Comparison of ENCODE assay signal across 29 cellular contexts in genomic region chrX:150514462-150514861, GRCh38. TPM values are rescaled to one million over a fixed set of nuclear protein-coding genes. Genes with fewer than 3 reads are reported as not detected.
DNase-seq lines count a peak whose midpoint lies in the region; ATAC-seq, FAIRE-seq and TF ChIP-seq lines count a peak whose summit lies in the region.
"Had no signal": no experiment of that assay in that cellular context is flagged by ENCODE, and none has a peak within 500 bp of the region (broad histone marks: within the 10 kb centered on the region; RNA-seq: fewer than 3 reads in every experiment).

No MANE protein-coding gene starts in this region.

- no peaks in the 10 kb centered on the region for H3K9me3 Mint-ChIP-seq in astrocyte (ENCODE audit: unreplicated experiment)
- H3K9me3 Mint-ChIP-seq: CD14-positive monocyte; CD4-positive, alpha-beta memory T cell; CD8-positive, alpha-beta memory T cell had no signal

- no peaks in the 10 kb centered on the region for H3K27me3 ChIP-seq in right cardiac atrium (ENCODE audit: control insufficient read depth, insufficient read depth)
- no peaks in the 10 kb centered on the region for H3K27me3 ChIP-seq in astrocyte (ENCODE audit: insufficient read depth, low read length)
- peaks cover 0 to 7% (median 0%) of the 10 kb centered on the region in 7 donors for H3K27me3 ChIP-seq in spleen (replicated peaks in 1 of 7)
- H3K27me3 ChIP-seq in ovary, result no peaks in the 10 kb centered on the region

- no peak for TF ChIP-seq EP300 in ovary (IDR thresholded peaks at IDR 0.05)

- H3K4me1 Mint-ChIP-seq in astrocyte (ENCODE audit: low read depth, unreplicated experiment), result peaks cover 2% of the 10 kb centered on the region
- H3K4me1 Mint-ChIP-seq: B cell; CD14-positive monocyte; CD4-positive, alpha-beta memory T cell; CD4-positive, CD25-positive, alpha-beta regulatory T cell; CD8-positive, alpha-beta memory T cell had no signal

- TF ChIP-seq POLR2A in spleen (IDR thresholded peaks at IDR 0.05) (no peak), ovary (IDR thresholded peaks at IDR 0.05) (no peak)

- TF ChIP-seq CTCF in astrocyte (IDR thresholded peaks at IDR 0.05; ENCODE audit: insufficient read depth, low read depth, low read length) (no peak), spleen (IDR thresholded peaks at IDR 0.05 in 8 of 11, conservative IDR thresholded peaks at IDR 0.05 in 3 of 11) (no peak), ovary (IDR thresholded peaks at IDR 0.05) (no peak)

- H3K27ac ChIP-seq in right cardiac atrium (ENCODE audit: low read length), result no peak overlapping the region
- H3K27ac ChIP-seq in astrocyte (ENCODE audit: low read depth, low read length), result no peak overlapping the region
- H3K27ac ChIP-seq in spleen, result peak overlapping the region in 1 of 8 donors; percentile 18
- H3K27ac ChIP-seq in ovary, result peak overlapping the region in 1 of 2 donors; percentile 9
- H3K27ac ChIP-seq: 22Rv1, A549 had no signal

- DNase-seq in right cardiac atrium, result no peak
- DNase-seq in cardiac septum (ENCODE audit: low spot score), result no peak
- peak; percentile 54 for DNase-seq in LHCN-M2 (ENCODE audit: low read depth)
- DNase-seq in astrocyte (ENCODE audit: low read depth), result no peak
- DNase-seq in spleen, result peak; percentile 39
- DNase-seq in ovary, result no peak
- DNase-seq in SKM-1 (lab: John Stamatoyannopoulos, UW; ENCODE audit: unreplicated experiment), result no peak
- DNase-seq: AML-193; C1 segment of cervical spinal cord; CD4-positive, alpha-beta memory T cell; CD4-positive, CD25-positive, alpha-beta regulatory T cell; CD8-positive, alpha-beta memory T cell; COR-L47; DMS 273 treated with DMSO at 0.1 percent for 48 hours; DMS153; DMS53; DMS79; DND-41; EL; GDM1 had no signal

- H3K36me3 Mint-ChIP-seq in astrocyte (ENCODE audit: low read depth, unreplicated experiment), result no peaks in the 10 kb centered on the region
- H3K36me3 Mint-ChIP-seq: CD14-positive monocyte; CD4-positive, CD25-positive, alpha-beta regulatory T cell had no signal

- peak; percentile 72 for FAIRE-seq in astrocyte (lab: Jason Lieb, UNC)
- FAIRE-seq: GM12878, GM12892, GM18507, GM19239 had no signal

- no peaks in the 10 kb centered on the region for H3K79me2 ChIP-seq in astrocyte (ENCODE audit: insufficient read depth, low read length)

- H3K4me1 ChIP-seq in right cardiac atrium (ENCODE audit: control insufficient read depth, insufficient read depth, low read length) (peaks cover 4% of the 10 kb centered on the region), astrocyte (ENCODE audit: insufficient read depth, low read length) (no peaks in the 10 kb centered on the region), spleen (no peaks in the 10 kb centered on the region), ovary (ENCODE audit: insufficient read depth) (peaks cover 2% of the 10 kb centered on the region)
- H3K4me1 ChIP-seq: A549 had no signal

- H4K20me1 ChIP-seq in astrocyte (ENCODE audit: insufficient read depth, low read length), result no peaks in the 10 kb centered on the region

- H3K36me3 ChIP-seq in astrocyte (ENCODE audit: insufficient read depth, low read length) (no peaks in the 10 kb centered on the region), spleen (no peaks in the 10 kb centered on the region), ovary (no peaks in the 10 kb centered on the region)

- H3K9me3 ChIP-seq in right cardiac atrium (ENCODE audit: control insufficient read depth, low read length), result no peaks in the 10 kb centered on the region
- H3K9me3 ChIP-seq in astrocyte (ENCODE audit: insufficient read depth, low read depth, low read length), result no peaks in the 10 kb centered on the region
- H3K9me3 ChIP-seq in spleen, result no peaks in the 10 kb centered on the region
- H3K9me3 ChIP-seq in ovary, result no peaks in the 10 kb centered on the region
- H3K9me3 ChIP-seq: A549 had no signal

- H3K27me3 Mint-ChIP-seq in astrocyte (ENCODE audit: low read depth, unreplicated experiment), result no peaks in the 10 kb centered on the region
- H3K27me3 Mint-ChIP-seq: CD4-positive, alpha-beta memory T cell; CD4-positive, CD25-positive, alpha-beta regulatory T cell had no signal

- intact Hi-C loops in right cardiac atrium (cut with DNase I), result no loop called here
- intact Hi-C loops in cardiac septum (cut with DNase I), result no loop called here
- intact Hi-C loops in spleen (cut with DNase I; ENCODE audit: low total_unique reads), result no loop called here
- intact Hi-C loops in ovary (cut with DNase I), result no loop called here

- no peak overlapping the region for H3K9ac ChIP-seq in astrocyte (ENCODE audit: low read length)

- H3K4me3 Mint-ChIP-seq in astrocyte (ENCODE audit: unreplicated experiment), result no peak overlapping the region
- H3K4me3 Mint-ChIP-seq: B cell; CD14-positive monocyte; CD4-positive, alpha-beta memory T cell; CD4-positive, CD25-positive, alpha-beta regulatory T cell; CD8-positive, alpha-beta memory T cell had no signal

- H3K4me3 ChIP-seq in right cardiac atrium (ENCODE audit: low read length) (no peak overlapping the region), astrocyte (ENCODE audit: insufficient read depth, low read depth, low read length) (no peak overlapping the region), spleen (no peak overlapping the region), ovary (no peak overlapping the region)
- H3K4me3 ChIP-seq: A549, GM12878 had no signal

- no peak overlapping the region for H2AFZ ChIP-seq in astrocyte (ENCODE audit: low read depth, low read length)

- no peak overlapping the region for H3K27ac Mint-ChIP-seq in astrocyte (ENCODE audit: unreplicated experiment)
- H3K27ac Mint-ChIP-seq: B cell; CD14-positive monocyte; CD4-positive, alpha-beta memory T cell; CD4-positive, CD25-positive, alpha-beta regulatory T cell had no signal

- no peak overlapping the region for H3K4me2 ChIP-seq in astrocyte (ENCODE audit: low read length)
- H3K4me2 ChIP-seq: A549 had no signal

- ATAC-seq in right cardiac atrium (peak; percentile 17 to 56), GM18517 (IDR thresholded peaks at IDR 0.05; ENCODE audit: unreplicated experiment) (no peak)
- ATAC-seq: A549, GM12878 had no signal

- 86% methylated on average over 4 of the region's 4 CpGs for WGBS in right cardiac atrium
- WGBS in spleen, 5 donors, result 71 to 97% (median 91%) methylated on average over 1 to 4 of the region's 4 CpGs
- WGBS in ovary, 3 donors, result 86 to 96% (median 87%) methylated on average over 4 of the region's 4 CpGs

RNA-seq across cellular contexts. Expression of gene MTM1, which starts 54.0 kb away (rescaled TPM):
- total RNA-seq in right cardiac atrium (10 to 100 TPM; 13.8 to 16.9 (median 15.2) TPM), cardiac septum (9.5 TPM), LHCN-M2 (2014; rRNA removed) (7.6 and 10.2 TPM in 2 replicates), astrocyte (10.7 and 11.0 TPM in 2 replicates), spleen (10 to 100 TPM; 24.9 to 39.5 (median 27.1) TPM), ovary (10 to 100 TPM; 13.4 to 28.3 (median 25.3) TPM)
- polyA plus RNA-seq in right cardiac atrium (4.0 TPM), spleen (1 to 10 TPM; 6.3 to 9.8 (median 7.0) TPM), ovary (10 to 100 TPM in 1 of 2 donors, 1 to 10 TPM in 1; 8.8 to 13.5 TPM)
- 2.2 TPM for polyA plus RNA-seq in LHCN-M2 (2012)

Comparison
In these comparisons a context has a peak if more than half of its experiments do, and no peak if none do; other contexts are left out.
1. DNase-seq: peak in LHCN-M2 (single experiment) and spleen (single experiment); none in right cardiac atrium (0 of 3), cardiac septum (single experiment), astrocyte (single experiment), ovary (0 of 5) and SKM-1 (single experiment).